ENCODE assay signal across 11 cellular contexts in the genomic region with DNA sequence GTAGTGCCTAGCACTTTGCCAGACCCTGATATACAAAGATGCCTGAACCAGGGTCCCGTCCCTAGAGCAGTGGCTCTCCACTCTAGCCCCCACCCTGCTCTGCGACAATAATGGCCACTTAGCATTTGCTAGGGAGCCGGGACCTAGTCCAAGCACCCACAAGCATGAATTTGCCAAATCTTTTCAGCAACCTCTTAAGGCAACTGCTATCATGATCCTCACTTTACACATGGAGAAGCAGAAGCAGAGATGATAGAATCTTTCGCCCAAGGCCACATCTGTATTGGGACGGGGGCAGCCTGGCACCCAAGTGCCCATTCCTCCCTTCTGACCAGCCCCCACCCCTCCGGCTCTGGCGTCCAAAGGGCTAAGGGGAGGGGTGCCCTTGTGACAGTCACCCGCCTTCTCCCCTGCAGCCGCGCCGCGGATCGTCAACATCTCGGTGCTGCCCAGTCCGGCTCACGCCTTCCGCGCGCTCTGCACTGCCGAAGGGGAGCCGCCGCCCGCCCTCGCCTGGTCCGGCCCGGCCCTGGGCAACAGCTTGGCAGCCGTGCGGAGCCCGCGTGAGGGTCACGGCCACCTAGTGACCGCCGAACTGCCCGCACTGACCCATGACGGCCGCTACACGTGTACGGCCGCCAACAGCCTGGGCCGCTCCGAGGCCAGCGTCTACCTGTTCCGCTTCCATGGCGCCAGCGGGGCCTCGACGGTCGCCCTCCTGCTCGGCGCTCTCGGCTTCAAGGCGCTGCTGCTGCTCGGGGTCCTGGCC. TPM values are rescaled to one million over a fixed set of nuclear protein-coding genes. Genes with fewer than 3 reads are reported as not detected.
DNase-seq lines count a peak whose midpoint lies in the region; ATAC-seq and TF ChIP-seq lines count a peak whose summit lies in the region.
"Had no signal": no experiment of that assay in that cellular context is flagged by ENCODE, and none has a peak within 500 bp of the region (broad histone marks: within the 10 kb centered on the region; RNA-seq: fewer than 3 reads in every experiment).

No MANE protein-coding gene starts in this region.

- H3K4me1 Mint-ChIP-seq in activated naive CD4-positive, alpha-beta T cell treated with anti-CD3 and anti-CD28 coated beads, Interleukin-2, amount 50 U/mL, for 24 hours, result peaks cover 12% of the 10 kb centered on the region
- peaks cover 11% of the 10 kb centered on the region for H3K4me1 Mint-ChIP-seq in activated naive CD4-positive, alpha-beta T cell treated with anti-CD3 and anti-CD28 coated beads for 36 hours (ENCODE audit: low read depth)
- H3K4me1 Mint-ChIP-seq in central memory CD8-positive, alpha-beta T cell, result peaks cover 6% of the 10 kb centered on the region

- no peaks in the 10 kb centered on the region for H3K9me3 ChIP-seq in thoracic aorta

- no peak for ATAC-seq in central memory CD8-positive, alpha-beta T cell (replicated peaks; ENCODE audit: extremely low read depth, poor library complexity, severe bottlenecking)
- ATAC-seq in thoracic aorta (ENCODE audit: insufficient number of reproducible peaks, low FRiP score, low read depth), result peak; percentile 6
- no peak for ATAC-seq in GM21825 (IDR thresholded peaks at IDR 0.05; ENCODE audit: unreplicated experiment)

- intact Hi-C loops in activated naive CD4-positive, alpha-beta T cell treated with anti-CD3 and anti-CD28 coated beads for 36 hours (cut with micrococcal nuclease), result loop anchor here (1.0 to 5.0 kb wide), 6 partner anchors 61 to 235 kb away; no protein-coding TSS in a partner anchor

- H3K4me3 Mint-ChIP-seq in activated naive CD4-positive, alpha-beta T cell treated with anti-CD3 and anti-CD28 coated beads, Interleukin-2, amount 50 U/mL, for 24 hours, result peak overlapping the region; percentile 50
- H3K4me3 Mint-ChIP-seq in activated naive CD4-positive, alpha-beta T cell treated with anti-CD3 and anti-CD28 coated beads for 36 hours, result no peak overlapping the region
- H3K4me3 Mint-ChIP-seq in central memory CD8-positive, alpha-beta T cell, result peak overlapping the region; percentile 39

- peaks cover 10 to 24% of the 10 kb centered on the region in 2 donors for H3K4me1 ChIP-seq in thoracic aorta (ENCODE audit: control insufficient read depth in 1 of 2, low read depth in 2 of 2)

- peak overlapping the region; percentile 73 for H3K4me3 ChIP-seq in thoracic aorta
- H3K4me3 ChIP-seq: BLaER1 treated with 17β-estradiol and CSF1 and Interleukin-3, amounts not matched to agents 10 nM and 100 nM had no signal

- no peak for TF ChIP-seq CTCF in thoracic aorta (IDR thresholded peaks at IDR 0.05)

- peaks cover 29% of the 10 kb centered on the region for H3K27me3 Mint-ChIP-seq in activated naive CD4-positive, alpha-beta T cell treated with anti-CD3 and anti-CD28 coated beads, Interleukin-2, amount 50 U/mL, for 24 hours
- peaks cover 31% of the 10 kb centered on the region for H3K27me3 Mint-ChIP-seq in activated naive CD4-positive, alpha-beta T cell treated with anti-CD3 and anti-CD28 coated beads for 36 hours (ENCODE audit: low read depth)
- H3K27me3 Mint-ChIP-seq in central memory CD8-positive, alpha-beta T cell, result peaks cover 60% of the 10 kb centered on the region

- no peaks in the 10 kb centered on the region for H3K27me3 ChIP-seq in thoracic aorta (replicated peaks; ENCODE audit: insufficient read depth)

- no peaks in the 10 kb centered on the region for H3K36me3 ChIP-seq in thoracic aorta
- H3K36me3 ChIP-seq: BLaER1 treated with 17β-estradiol and CSF1 and Interleukin-3, amounts not matched to agents 10 nM and 100 nM had no signal

- no peak overlapping the region for H3K27ac Mint-ChIP-seq in activated naive CD4-positive, alpha-beta T cell treated with anti-CD3 and anti-CD28 coated beads, Interleukin-2, amount 50 U/mL, for 24 hours
- H3K27ac Mint-ChIP-seq in activated naive CD4-positive, alpha-beta T cell treated with anti-CD3 and anti-CD28 coated beads for 36 hours, result no peak overlapping the region
- H3K27ac Mint-ChIP-seq in central memory CD8-positive, alpha-beta T cell (ENCODE audit: low read depth), result no peak overlapping the region

- CTCF ChIA-PET in activated naive CD4-positive, alpha-beta T cell treated with anti-CD3 and anti-CD28 coated beads for 36 hours (lab: Charles Lee), result interaction anchor here (1.3 to 2.6 kb wide), 5 partner anchors 22 to 173 kb away, joined by 3 to 11 read pairs (median 4); no protein-coding TSS in a partner anchor

- no peak for DNase-seq in activated naive CD4-positive, alpha-beta T cell treated with anti-CD3 and anti-CD28 coated beads for 36 hours
- DNase-seq in central memory CD8-positive, alpha-beta T cell (ENCODE audit: low spot score in 2 of 2), result no peak
- DNase-seq in medulla oblongata (ENCODE audit: extremely low spot score) (peak; percentile 13), thoracic aorta (ENCODE audit: low spot score) (no peak), OCI-M1 (lab: John Stamatoyannopoulos, UW) (no peak)
- DNase-seq in stimulated activated CD4-positive, alpha-beta T cell treated with anti-CD3 and anti-CD28 coated beads, Interleukin-2, amount 100 ng/mL, for 48 hours, result no peak
- DNase-seq: midbrain, NCI-H187 had no signal

- H3K27ac ChIP-seq in thoracic aorta, result no peak overlapping the region
- H3K27ac ChIP-seq: BLaER1 treated with 17β-estradiol and CSF1 and Interleukin-3, amounts not matched to agents 10 nM and 100 nM had no signal

- H3K9me3 Mint-ChIP-seq in activated naive CD4-positive, alpha-beta T cell treated with anti-CD3 and anti-CD28 coated beads, Interleukin-2, amount 50 U/mL, for 24 hours, result no peaks in the 10 kb centered on the region
- H3K9me3 Mint-ChIP-seq in activated naive CD4-positive, alpha-beta T cell treated with anti-CD3 and anti-CD28 coated beads for 36 hours, result no peaks in the 10 kb centered on the region
- H3K9me3 Mint-ChIP-seq in central memory CD8-positive, alpha-beta T cell, result no peaks in the 10 kb centered on the region

- peaks cover 2% of the 10 kb centered on the region for H3K36me3 Mint-ChIP-seq in activated naive CD4-positive, alpha-beta T cell treated with anti-CD3 and anti-CD28 coated beads, Interleukin-2, amount 50 U/mL, for 24 hours
- no peaks in the 10 kb centered on the region for H3K36me3 Mint-ChIP-seq in activated naive CD4-positive, alpha-beta T cell treated with anti-CD3 and anti-CD28 coated beads for 36 hours (ENCODE audit: low read depth)
- H3K36me3 Mint-ChIP-seq in central memory CD8-positive, alpha-beta T cell (ENCODE audit: insufficient read depth), result peaks cover 3% of the 10 kb centered on the region

RNA-seq across cellular contexts. Expression of gene SIGLEC15, which starts 13.0 kb away (rescaled TPM):
- total RNA-seq in activated naive CD4-positive, alpha-beta T cell treated with anti-CD3 and anti-CD28 coated beads for 36 hours, result not detected
- total RNA-seq in thoracic aorta, result under 1 TPM; 0.49 to 0.54 TPM
